16 cellular contexts compared by ENCODE assay signal in genomic region chr16:68718596-68718995, GRCh38. TPM values are rescaled to one million over a fixed set of nuclear protein-coding genes. Genes with fewer than 3 reads are reported as not detected.
DNase-seq lines count a peak whose midpoint lies in the region; ATAC-seq and TF ChIP-seq lines count a peak whose summit lies in the region.
"Had no signal": no experiment of that assay in that cellular context is flagged by ENCODE, and none has a peak within 500 bp of the region (broad histone marks: within the 10 kb centered on the region; RNA-seq: fewer than 3 reads in every experiment).

No MANE protein-coding gene starts in this region.

- TF ChIP-seq CTCF in AG10803 (conservative IDR thresholded peaks at IDR 0.05; ENCODE audit: low read length) = no peak

- H3K4me3 ChIP-seq in AG10803 (ENCODE audit: low read length) = no peak overlapping the region
- H3K4me3 ChIP-seq: BLaER1, GM23338 had no signal

- DNase-seq in AG10803 (ENCODE audit: low read depth) (peak; percentile 33), NCI-H69 (lab: John Stamatoyannopoulos, UW) (peak; percentile 24), fibroblast of gingiva (ENCODE audit: low read depth) (peak; percentile 53), LoVo (ENCODE audit: low spot score) (no peak), left lobe of liver (ENCODE audit: low spot score) (no peak)
- DNase-seq: ACHN; CD4-positive, alpha-beta memory T cell; DMS153; DMS79; GDM1; KBM-7 had no signal

- ATAC-seq in HG02981 (IDR thresholded peaks at IDR 0.05; ENCODE audit: unreplicated experiment) (no peak), left lobe of liver (no peak)
- ATAC-seq: GM23338, HCT116, HepG2 had no signal

RNA-seq across cellular contexts. Expression of gene CDH1, which starts 18.5 kb away (rescaled TPM):
- 115 TPM for total RNA-seq in left lobe of liver

Comparison
In these comparisons a context has a peak if more than half of its experiments do, and no peak if none do; other contexts are left out.
1. DNase-seq: peak in AG10803 (single experiment), NCI-H69 (single experiment) and fibroblast of gingiva (single experiment); none in LoVo (single experiment) and left lobe of liver (single experiment).